1 cellular context compared by ENCODE assay signal in the genomic region with DNA sequence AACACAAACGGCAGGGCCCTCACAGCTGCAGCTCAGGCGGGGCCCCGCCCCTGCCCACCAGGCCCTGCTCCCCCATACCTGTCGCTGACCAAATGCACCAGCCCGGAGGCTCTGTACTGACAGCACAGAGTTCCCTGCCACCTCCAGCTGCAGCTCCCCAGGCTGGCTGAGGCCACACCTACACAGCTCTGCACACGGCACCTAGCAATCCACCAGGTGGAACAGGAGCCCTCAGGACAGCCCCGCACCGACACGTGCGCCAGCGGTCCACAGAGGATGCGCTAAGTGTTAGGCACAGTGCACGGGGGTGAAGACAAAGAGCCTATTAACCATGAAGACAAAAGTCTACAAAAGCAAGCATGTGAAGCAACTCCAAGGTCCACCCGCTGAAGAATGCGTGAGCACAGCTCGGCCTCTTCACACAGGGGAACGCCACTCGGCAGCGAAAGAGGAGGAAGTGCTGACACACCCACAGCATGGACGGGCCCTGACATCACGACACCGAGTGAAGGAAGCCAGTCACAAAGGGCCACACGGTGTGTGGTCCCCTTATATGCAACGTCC.
TF ChIP-seq lines count a peak whose summit lies in the region.

No MANE protein-coding gene starts in this region.

TF ChIP-seq in HepG2, 621 proteins besides CTCF, POLR2A, EP300 and RAD21 (continued from another document and continues in another):
- TF ChIP-seq CREM (IDR thresholded peaks at IDR 0.05) (peak; percentile 63; the same call in 1 of the 2 replicates), CREM (CRISPR knock-in tag; IDR thresholded peaks at IDR 0.05) (no peak), ZNF44 (CRISPR knock-in tag; IDR thresholded peaks at IDR 0.05) (no peak), ZNF800 (CRISPR knock-in tag; IDR thresholded peaks at IDR 0.05) (0 out of 2 replicates have a peak, but pooled peaks have one; percentile 38), ZNF337 (CRISPR knock-in tag; IDR thresholded peaks at IDR 0.05; ENCODE audit: borderline replicate concordance, low read depth) (no peak), ZNF629 (CRISPR knock-in tag; conservative IDR thresholded peaks at IDR 0.05) (peak; percentile 40), PHF20 (CRISPR knock-in tag; IDR thresholded peaks at IDR 0.05) (peak; percentile 21; the same call in 1 of the 2 replicates), ZNF703 (CRISPR knock-in tag; IDR thresholded peaks at IDR 0.05; ENCODE audit: borderline replicate concordance) (no peak), FOSL1 (CRISPR knock-in tag; IDR thresholded peaks at IDR 0.05; ENCODE audit: borderline replicate concordance) (no peak), KLF15 (CRISPR knock-in tag; IDR thresholded peaks at IDR 0.05; ENCODE audit: borderline replicate concordance) (no peak), TEAD2 (CRISPR knock-in tag; IDR thresholded peaks at IDR 0.05) (no peak), ZNF616 (CRISPR knock-in tag; IDR thresholded peaks at IDR 0.05; ENCODE audit: low read depth) (no peak), ELF1 (CRISPR knock-in tag; IDR thresholded peaks at IDR 0.05) (peak; percentile 48; the same call in 1 of the 2 replicates), NR1H2 (CRISPR knock-in tag; IDR thresholded peaks at IDR 0.05; ENCODE audit: borderline replicate concordance, low read depth) (no peak), FLYWCH1 (CRISPR knock-in tag; IDR thresholded peaks at IDR 0.05) (no peak), SOX5 (CRISPR knock-in tag; IDR thresholded peaks at IDR 0.05; ENCODE audit: borderline replicate concordance) (peak; percentile 98), E2F5 (CRISPR knock-in tag; conservative IDR thresholded peaks at IDR 0.05) (no peak), SNAPC5 (CRISPR knock-in tag; IDR thresholded peaks at IDR 0.05; ENCODE audit: borderline replicate concordance) (no peak), HES4 (CRISPR knock-in tag; IDR thresholded peaks at IDR 0.05; ENCODE audit: borderline replicate concordance) (no peak), TFDP1 (CRISPR knock-in tag; IDR thresholded peaks at IDR 0.05; ENCODE audit: borderline replicate concordance) (peak; percentile 77; the same call in 1 of the 2 replicates), IRF2 (CRISPR knock-in tag; IDR thresholded peaks at IDR 0.05) (peak; percentile 15; the same call in 1 of the 2 replicates), ZNF407 (CRISPR knock-in tag; IDR thresholded peaks at IDR 0.05; ENCODE audit: not compliant biosample characterization) (no peak), POLR2AphosphoS5 (IDR thresholded peaks at IDR 0.05; ENCODE audit: low read depth, low read length) (no peak), GFI1 (CRISPR knock-in tag; IDR thresholded peaks at IDR 0.05; ENCODE audit: borderline replicate concordance) (no peak; the same call in none of the 2 replicates), ZNF563 (CRISPR knock-in tag; IDR thresholded peaks at IDR 0.05) (no peak)
- TF ChIP-seq, protein P1, sequence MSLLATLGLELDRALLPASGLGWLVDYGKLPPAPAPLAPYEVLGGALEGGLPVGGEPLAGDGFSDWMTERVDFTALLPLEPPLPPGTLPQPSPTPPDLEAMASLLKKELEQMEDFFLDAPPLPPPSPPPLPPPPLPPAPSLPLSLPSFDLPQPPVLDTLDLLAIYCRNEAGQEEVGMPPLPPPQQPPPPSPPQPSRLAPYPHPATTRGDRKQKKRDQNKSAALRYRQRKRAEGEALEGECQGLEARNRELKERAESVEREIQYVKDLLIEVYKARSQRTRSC (CRISPR knock-in tag; IDR thresholded peaks at IDR 0.05; ENCODE audit: low read depth) = no peak; the same call in 1 of the 2 replicates
- TF ChIP-seq, protein P2, sequence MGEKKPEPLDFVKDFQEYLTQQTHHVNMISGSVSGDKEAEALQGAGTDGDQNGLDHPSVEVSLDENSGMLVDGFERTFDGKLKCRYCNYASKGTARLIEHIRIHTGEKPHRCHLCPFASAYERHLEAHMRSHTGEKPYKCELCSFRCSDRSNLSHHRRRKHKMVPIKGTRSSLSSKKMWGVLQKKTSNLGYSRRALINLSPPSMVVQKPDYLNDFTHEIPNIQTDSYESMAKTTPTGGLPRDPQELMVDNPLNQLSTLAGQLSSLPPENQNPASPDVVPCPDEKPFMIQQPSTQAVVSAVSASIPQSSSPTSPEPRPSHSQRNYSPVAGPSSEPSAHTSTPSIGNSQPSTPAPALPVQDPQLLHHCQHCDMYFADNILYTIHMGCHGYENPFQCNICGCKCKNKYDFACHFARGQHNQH (CRISPR knock-in tag; IDR thresholded peaks at IDR 0.05) = 0 out of 2 replicates have a peak, but pooled peaks have one; percentile 50
- TF ChIP-seq, protein P3, sequence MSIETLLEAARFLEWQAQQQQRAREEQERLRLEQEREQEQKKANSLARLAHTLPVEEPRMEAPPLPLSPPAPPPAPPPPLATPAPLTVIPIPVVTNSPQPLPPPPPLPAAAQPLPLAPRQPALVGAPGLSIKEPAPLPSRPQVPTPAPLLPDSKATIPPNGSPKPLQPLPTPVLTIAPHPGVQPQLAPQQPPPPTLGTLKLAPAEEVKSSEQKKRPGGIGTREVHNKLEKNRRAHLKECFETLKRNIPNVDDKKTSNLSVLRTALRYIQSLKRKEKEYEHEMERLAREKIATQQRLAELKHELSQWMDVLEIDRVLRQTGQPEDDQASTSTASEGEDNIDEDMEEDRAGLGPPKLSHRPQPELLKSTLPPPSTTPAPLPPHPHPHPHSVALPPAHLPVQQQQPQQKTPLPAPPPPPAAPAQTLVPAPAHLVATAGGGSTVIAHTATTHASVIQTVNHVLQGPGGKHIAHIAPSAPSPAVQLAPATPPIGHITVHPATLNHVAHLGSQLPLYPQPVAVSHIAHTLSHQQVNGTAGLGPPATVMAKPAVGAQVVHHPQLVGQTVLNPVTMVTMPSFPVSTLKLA (IDR thresholded peaks at IDR 0.05) = peak; percentile 90
- TF ChIP-seq, protein P4, sequence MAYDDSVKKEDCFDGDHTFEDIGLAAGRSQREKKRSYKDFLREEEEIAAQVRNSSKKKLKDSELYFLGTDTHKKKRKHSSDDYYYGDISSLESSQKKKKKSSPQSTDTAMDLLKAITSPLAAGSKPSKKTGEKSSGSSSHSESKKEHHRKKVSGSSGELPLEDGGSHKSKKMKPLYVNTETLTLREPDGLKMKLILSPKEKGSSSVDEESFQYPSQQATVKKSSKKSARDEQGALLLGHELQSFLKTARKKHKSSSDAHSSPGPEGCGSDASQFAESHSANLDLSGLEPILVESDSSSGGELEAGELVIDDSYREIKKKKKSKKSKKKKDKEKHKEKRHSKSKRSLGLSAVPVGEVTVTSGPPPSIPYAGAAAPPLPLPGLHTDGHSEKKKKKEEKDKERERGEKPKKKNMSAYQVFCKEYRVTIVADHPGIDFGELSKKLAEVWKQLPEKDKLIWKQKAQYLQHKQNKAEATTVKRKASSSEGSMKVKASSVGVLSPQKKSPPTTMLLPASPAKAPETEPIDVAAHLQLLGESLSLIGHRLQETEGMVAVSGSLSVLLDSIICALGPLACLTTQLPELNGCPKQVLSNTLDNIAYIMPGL (CRISPR knock-in tag; IDR thresholded peaks at IDR 0.05; ENCODE audit: borderline replicate concordance in 1 of 2, low read depth in 1 of 2) = no peak; a peak in 2 of 4 replicates
- TF ChIP-seq, protein P5, sequence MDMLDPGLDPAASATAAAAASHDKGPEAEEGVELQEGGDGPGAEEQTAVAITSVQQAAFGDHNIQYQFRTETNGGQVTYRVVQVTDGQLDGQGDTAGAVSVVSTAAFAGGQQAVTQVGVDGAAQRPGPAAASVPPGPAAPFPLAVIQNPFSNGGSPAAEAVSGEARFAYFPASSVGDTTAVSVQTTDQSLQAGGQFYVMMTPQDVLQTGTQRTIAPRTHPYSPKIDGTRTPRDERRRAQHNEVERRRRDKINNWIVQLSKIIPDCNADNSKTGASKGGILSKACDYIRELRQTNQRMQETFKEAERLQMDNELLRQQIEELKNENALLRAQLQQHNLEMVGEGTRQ (IDR thresholded peaks at IDR 0.05; ENCODE audit: low read depth, low read length) = peak; percentile 72
- TF ChIP-seq, protein P5 (CRISPR knock-in tag; IDR thresholded peaks at IDR 0.05; ENCODE audit: borderline replicate concordance) = no peak; the same call in 1 of the 2 replicates
